Comparison of ENCODE assay signal across 8 cellular contexts in the genomic region with DNA sequence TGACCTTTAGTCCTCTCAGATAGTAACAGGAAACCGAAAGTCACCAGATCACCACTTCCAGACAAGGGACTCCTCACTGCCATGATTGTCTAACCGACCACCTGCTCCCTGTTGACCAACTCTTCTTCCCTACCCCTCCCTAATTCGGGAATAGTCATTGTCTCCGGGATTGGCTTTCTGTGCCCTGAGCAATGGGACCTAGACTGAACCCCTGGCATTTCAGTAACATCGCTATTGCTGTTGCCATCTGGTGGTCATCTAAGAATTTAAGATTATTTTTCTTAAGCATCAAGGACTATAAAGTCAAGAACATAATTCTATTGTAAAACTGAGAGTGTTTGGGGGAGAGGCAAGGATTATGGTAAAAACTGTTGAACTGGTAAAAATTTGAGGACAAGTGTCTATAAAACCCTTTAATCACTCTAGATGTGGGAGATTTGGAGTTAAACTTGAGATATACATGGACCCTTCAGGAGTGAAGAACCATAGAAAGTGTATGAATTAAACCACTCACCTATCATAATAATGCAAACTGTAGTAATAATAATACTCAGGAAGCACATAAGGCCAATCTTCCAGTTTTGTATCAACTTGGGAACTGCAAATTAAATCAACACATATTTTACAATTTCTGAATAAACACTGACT. TPM values are rescaled to one million over a fixed set of nuclear protein-coding genes. Genes with fewer than 3 reads are reported as not detected.
A peak's percentile ranks its signal among the peaks of the same experiment; 100 is the strongest.
DNase-seq lines count a peak whose midpoint lies in the region; ATAC-seq and TF ChIP-seq lines count a peak whose summit lies in the region.

No MANE protein-coding gene starts in this region.

- H3K4me3 Mint-ChIP-seq in central memory CD8-positive, alpha-beta T cell = peak overlapping the region; percentile 57

- DNase-seq in AG10803 (ENCODE audit: low read depth) = peak; percentile 53
- DNase-seq in GM13976 (ENCODE audit: low spot score) = no peak
- DNase-seq in Panc1 (ENCODE audit: low read depth, low spot score) = no peak
- no peak for DNase-seq in central memory CD8-positive, alpha-beta T cell (ENCODE audit: low spot score in 2 of 2)
- DNase-seq in left kidney (ENCODE audit: low read depth, low spot score) = peak; percentile 41
- no peak for DNase-seq in omental fat pad (ENCODE audit: low spot score)

- CTCF ChIA-PET in Panc1 (lab: Charles Lee) = no interaction called here

- H3K4me3 ChIP-seq in AG10803 (ENCODE audit: low read length) (peak overlapping the region; percentile 14; the same call in 1 of the 2 replicates), Panc1 (ENCODE audit: low read depth in 2 of 2, low read length in 2 of 2) (no peak overlapping the region), subcutaneous abdominal adipose tissue (ENCODE audit: low read depth in 1 of 5, low read length in 5 of 5) (peak overlapping the region; percentile 48 to 66 (median 54))

- ATAC-seq in Panc1 = peak; percentile 63; the same call in 1 of the 2 replicates
- no peak for ATAC-seq in central memory CD8-positive, alpha-beta T cell (replicated peaks; ENCODE audit: extremely low read depth, poor library complexity, severe bottlenecking)
- no peak for ATAC-seq in HG02798 (IDR thresholded peaks at IDR 0.05; ENCODE audit: poor library complexity, unreplicated experiment)
- no peak for ATAC-seq in omental fat pad (ENCODE audit: low FRiP score)

- H3K4me1 Mint-ChIP-seq in central memory CD8-positive, alpha-beta T cell = peaks cover 5% of the 10 kb centered on the region

- no peak overlapping the region for H3K27ac Mint-ChIP-seq in central memory CD8-positive, alpha-beta T cell (ENCODE audit: low read depth)

- BruUV-seq in Panc1 (replicated peaks; lab: Mats Ljungman, UMichigan) = no TSS peak

- no peaks in the 10 kb centered on the region for H3K9me3 ChIP-seq in Panc1 (ENCODE audit: control insufficient read depth, insufficient read depth, low read depth, low read length)
- H3K9me3 ChIP-seq in subcutaneous abdominal adipose tissue (ENCODE audit: control insufficient read depth in 5 of 5, low read length in 5 of 5) = no peaks in the 10 kb centered on the region

- no peak overlapping the region for H3K9ac ChIP-seq in subcutaneous abdominal adipose tissue (ENCODE audit: low read length in 5 of 5)

- in situ Hi-C loops in GM13976 (cut with MboI; ENCODE audit: low sequenced_read_pairs, unreplicated experiment) = loop anchor here (10.0 kb wide), 2 partner anchors 111 to 181 kb away; no protein-coding TSS in a partner anchor
- in situ Hi-C loops in Panc1 (cut with HindIII; ENCODE audit: low pct_unique_long_range_greater_than_20kb, low sequenced_read_pairs) = no loop called here

- H3K9me3 Mint-ChIP-seq in central memory CD8-positive, alpha-beta T cell = no peaks in the 10 kb centered on the region

- intact Hi-C loops in Panc1 (cut with micrococcal nuclease; ENCODE audit: unreplicated experiment) = loop anchor here (1.0 to 5.0 kb wide), 2 partner anchors 112 to 174 kb away; no protein-coding TSS in a partner anchor

- no peaks in the 10 kb centered on the region for H3K27me3 ChIP-seq in Panc1 (ENCODE audit: control insufficient read depth, insufficient read depth, low read length)
- no peaks in the 10 kb centered on the region for H3K27me3 ChIP-seq in subcutaneous abdominal adipose tissue (ENCODE audit: control insufficient read depth in 5 of 5, insufficient read depth in 4 of 5, low read length in 5 of 5)

- POLR2A ChIA-PET in Panc1 (lab: Charles Lee) = no interaction called here

- H3K36me3 Mint-ChIP-seq in central memory CD8-positive, alpha-beta T cell (ENCODE audit: insufficient read depth) = peaks cover 1% of the 10 kb centered on the region

- H3K36me3 ChIP-seq in Panc1 (ENCODE audit: control insufficient read depth, insufficient read depth, low read length) (no peaks in the 10 kb centered on the region), subcutaneous abdominal adipose tissue (ENCODE audit: control insufficient read depth in 5 of 5, insufficient read depth in 5 of 5, low read length in 5 of 5) (no peaks in the 10 kb centered on the region)

- H3K27ac ChIP-seq in Panc1 (ENCODE audit: low read length) = no peak overlapping the region
- no peak overlapping the region for H3K27ac ChIP-seq in subcutaneous abdominal adipose tissue (ENCODE audit: low read depth, low read length)

- TF ChIP-seq CTCF in AG10803 (conservative IDR thresholded peaks at IDR 0.05; ENCODE audit: low read length) = peak; percentile 66
- TF ChIP-seq CTCF in GM13976 (IDR thresholded peaks at IDR 0.05; ENCODE audit: borderline replicate concordance, control extremely low read depth, extremely low read depth, insufficient read depth, missing control alignments) = peak; percentile 50
- peak; percentile 64 for TF ChIP-seq CTCF in Panc1 (IDR thresholded peaks at IDR 0.05)
- TF ChIP-seq CTCF in omental fat pad (IDR thresholded peaks at IDR 0.05) = no peak

- peaks cover 10% of the 10 kb centered on the region for H3K27me3 Mint-ChIP-seq in central memory CD8-positive, alpha-beta T cell

- H3K4me1 ChIP-seq in Panc1 (ENCODE audit: control insufficient read depth, insufficient read depth, low read length) (no peaks in the 10 kb centered on the region), subcutaneous abdominal adipose tissue (ENCODE audit: control insufficient read depth in 5 of 5, insufficient read depth in 5 of 5, low read length in 5 of 5) (peaks cover 0 to 3% (median 0%) of the 10 kb centered on the region in 5 donors)

RNA-seq across cellular contexts. Expression of gene CLEC2A, which starts 6.3 kb away (rescaled TPM):
- total RNA-seq in Panc1 (2021; ENCODE audit: unreplicated experiment) (not detected), omental fat pad (not detected)
- not detected for polyA plus RNA-seq in Panc1 (2012; ENCODE audit: insufficient read length)

RNA-seq across cellular contexts. Expression of gene KLRF2, which starts 44.6 kb away (rescaled TPM):
- total RNA-seq in Panc1 (2021; ENCODE audit: unreplicated experiment) (not detected), omental fat pad (not detected)
- not detected for polyA plus RNA-seq in Panc1 (2012; ENCODE audit: insufficient read length)

RNA-seq across cellular contexts. Expression of gene CLEC12A, which starts 45.3 kb away (rescaled TPM):
- total RNA-seq in Panc1 (2021; ENCODE audit: unreplicated experiment) (not detected), omental fat pad (1 to 10 TPM in 3 of 4 donors, under 1 TPM in 1; 0.75 to 6.5 (median 1.7) TPM)
- polyA plus RNA-seq in Panc1 (2012; ENCODE audit: insufficient read length) = not detected

RNA-seq across cellular contexts. Expression of gene CLEC2B, which starts 56.7 kb away (rescaled TPM):
- total RNA-seq in Panc1 (2021; ENCODE audit: unreplicated experiment) (2.4 TPM), omental fat pad (10 to 100 TPM; 23.8 to 48.2 (median 31.5) TPM)
- 0.61 TPM for polyA plus RNA-seq in Panc1 (2012; ENCODE audit: insufficient read length)

Comparison
In these comparisons a context has a peak if more than half of its experiments do, and no peak if none do; other contexts are left out.
1. DNase-seq: peak in AG10803 (single experiment) and left kidney (single experiment); none in GM13976 (single experiment), Panc1 (single experiment), central memory CD8-positive, alpha-beta T cell (0 of 2) and omental fat pad (single experiment).
2. H3K4me3 ChIP-seq: peak in AG10803 (single experiment) and subcutaneous abdominal adipose tissue (5 of 5); none in Panc1 (0 of 2).
3. CTCF ChIP-seq: peak in AG10803 (single experiment), GM13976 (single experiment) and Panc1 (single experiment); none in omental fat pad (0 of 3).